8 cellular contexts compared by ENCODE assay signal in the genomic region with DNA sequence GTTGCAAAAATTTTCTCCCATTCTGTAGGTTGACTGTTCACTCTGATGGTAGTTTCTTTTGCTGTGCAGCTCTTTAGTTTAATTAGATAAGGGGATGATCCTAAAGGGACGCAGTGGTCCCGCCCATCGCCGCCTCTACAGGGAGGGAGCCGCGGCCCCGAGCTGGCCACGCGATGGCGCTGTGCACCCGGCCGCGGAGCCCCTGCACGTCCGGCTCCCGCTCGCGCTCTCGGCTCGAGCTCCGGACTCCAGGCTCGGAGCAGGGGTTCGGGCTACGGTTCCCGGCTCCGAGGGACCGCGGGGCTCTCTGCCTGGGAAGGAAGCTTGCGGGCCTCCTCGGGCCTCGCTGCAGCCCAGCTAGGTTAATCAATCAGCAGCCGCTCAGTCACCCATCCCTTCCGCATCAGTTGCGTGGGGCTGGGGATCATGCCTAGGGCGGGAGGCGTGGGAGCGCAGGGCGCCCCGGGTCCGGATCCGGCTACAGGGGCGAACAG.
DNase-seq lines count a peak whose midpoint lies in the region; ATAC-seq and TF ChIP-seq lines count a peak whose summit lies in the region.

No MANE protein-coding gene starts in this region.

- H3K4me3 ChIP-seq in epithelial cell of esophagus (ENCODE audit: low read length) (no peak overlapping the region), mucosa of stomach (ENCODE audit: low read length) (no peak overlapping the region)

- peak overlapping the region; percentile 49 for H3K9ac ChIP-seq in mucosa of stomach (ENCODE audit: low read length)

- DNase-seq in CD1c-positive myeloid dendritic cell (ENCODE audit: extremely low spot score) (peak; percentile 67), KBM-7 (peak; percentile 78), epithelial cell of esophagus (ENCODE audit: low read depth) (peak; percentile 64), DMS153 (lab: John Stamatoyannopoulos, UW) (no peak)
- DNase-seq in activated CD8-positive, alpha-beta memory T cell treated with anti-CD3 and anti-CD28 coated beads, Interleukin-2, amount 50 U/mL, for 4 hours: peak; percentile 43
- DNase-seq in stimulated activated CD8-positive, alpha-beta memory T cell treated with anti-CD3 and anti-CD28 coated beads, Interleukin-7, amount 100 ng/mL, for 48 hours (ENCODE audit: extremely low read depth in 1 of 2, low read depth in 1 of 2): peak; percentile 22 to 43

- no peaks in the 10 kb centered on the region for H3K27me3 ChIP-seq in mucosa of stomach (ENCODE audit: control insufficient read depth, insufficient read depth, low read length)

- peak; percentile 96 for ATAC-seq in GM21515 (IDR thresholded peaks at IDR 0.05; ENCODE audit: unreplicated experiment)

- in situ Hi-C loops in KBM-7 (cut with MboI; ENCODE audit: low pct_unique_long_range_greater_than_20kb, low sequenced_read_pairs): loop anchor here (25.0 kb wide), 1 partner anchor 963 kb away; no protein-coding TSS in a partner anchor

- peak; percentile 30 for TF ChIP-seq CTCF in epithelial cell of esophagus (IDR thresholded peaks at IDR 0.05; ENCODE audit: insufficient read depth, low read depth, low read length, missing control alignments)

- no peaks in the 10 kb centered on the region for H3K36me3 ChIP-seq in mucosa of stomach (ENCODE audit: control insufficient read depth, insufficient read depth, low read length)

- peaks cover 19% of the 10 kb centered on the region for H3K4me1 ChIP-seq in mucosa of stomach (ENCODE audit: control insufficient read depth, insufficient read depth, low read length)

- H3K9me3 ChIP-seq in mucosa of stomach (ENCODE audit: control insufficient read depth, low read length): peaks cover 4% of the 10 kb centered on the region
